14 cellular contexts compared by ENCODE assay signal in genomic region chr3:46321461-46322104, GRCh38.
DNase-seq lines count a peak whose midpoint lies in the region; ATAC-seq and TF ChIP-seq lines count a peak whose summit lies in the region.
"Had no signal": no experiment of that assay in that cellular context is flagged by ENCODE, and none has a peak within 500 bp of the region (broad histone marks: within the 10 kb centered on the region; RNA-seq: fewer than 3 reads in every experiment).

No MANE protein-coding gene starts in this region.

- ATAC-seq in GM21825 (IDR thresholded peaks at IDR 0.05; ENCODE audit: unreplicated experiment) = peak; percentile 57
- ATAC-seq: T-cell had no signal

- no peak overlapping the region for H3K27ac Mint-ChIP-seq in activated T-cell treated with anti-CD3 and anti-CD28 coated beads, Interleukin-2, amount 50 U/mL, for 24 hours

- TF ChIP-seq CTCF in GM12865 (IDR thresholded peaks at IDR 0.05; ENCODE audit: insufficient read depth, low read depth, low read length, missing control alignments) = no peak

- H3K4me3 Mint-ChIP-seq in activated T-cell treated with anti-CD3 and anti-CD28 coated beads, Interleukin-2, amount 50 U/mL, for 24 hours = no peak overlapping the region
- H3K4me3 Mint-ChIP-seq: central memory CD8-positive, alpha-beta T cell; T-cell had no signal

- H3K4me1 Mint-ChIP-seq in activated T-cell treated with anti-CD3 and anti-CD28 coated beads, Interleukin-2, amount 50 U/mL, for 24 hours (ENCODE audit: low read depth) = peaks cover 5% of the 10 kb centered on the region
- H3K4me1 Mint-ChIP-seq: central memory CD8-positive, alpha-beta T cell had no signal

- DNase-seq in GM12865 (ENCODE audit: low read depth) (peak; percentile 39), NOMO-1 treated with dmso at 0.1 percent for 144 hours (lab: John Stamatoyannopoulos, UW; ENCODE audit: unreplicated experiment) (peak; percentile 61), midbrain (lab: John Stamatoyannopoulos, UW) (peak; percentile 8), 8988T (no peak), NCI-H524 treated with DMSO at 0.1 percent for 48 hours (lab: John Stamatoyannopoulos, UW) (no peak)
- no peak for DNase-seq in effector CD4-positive, alpha-beta T cell
- no peak for DNase-seq in activated T-cell treated with anti-CD3 and anti-CD28 coated beads, Interleukin-2, amount 50 U/mL, for 24 hours
- DNase-seq: amniotic stem cell; DMS 273 treated with DMSO at 0.1 percent for 48 hours; NCI-H69; stimulated activated CD4-positive, alpha-beta T cell treated with anti-CD3 and anti-CD28 coated beads, Interleukin-4, amount 100 ng/mL, for 1 hour; T-cell had no signal

- no peaks in the 10 kb centered on the region for H3K36me3 Mint-ChIP-seq in activated T-cell treated with anti-CD3 and anti-CD28 coated beads, Interleukin-2, amount 50 U/mL, for 24 hours (ENCODE audit: low read depth)
- H3K36me3 Mint-ChIP-seq: T-cell had no signal

- peaks cover 12% of the 10 kb centered on the region for H3K27me3 Mint-ChIP-seq in activated T-cell treated with anti-CD3 and anti-CD28 coated beads, Interleukin-2, amount 50 U/mL, for 24 hours
- H3K27me3 Mint-ChIP-seq: central memory CD8-positive, alpha-beta T cell; T-cell had no signal

- H3K9me3 Mint-ChIP-seq in activated T-cell treated with anti-CD3 and anti-CD28 coated beads, Interleukin-2, amount 50 U/mL, for 24 hours = peaks cover 7% of the 10 kb centered on the region

- H3K4me3 ChIP-seq in GM12865 (ENCODE audit: low read depth, low read length) = no peak overlapping the region

Comparison
In these comparisons a context has a peak if more than half of its experiments do, and no peak if none do; other contexts are left out.
1. DNase-seq: peak in GM12865 (single experiment), NOMO-1 treated with dmso at 0.1 percent for 144 hours (single experiment) and midbrain (single experiment); none in 8988T (single experiment), effector CD4-positive, alpha-beta T cell (single experiment), activated T-cell treated with anti-CD3 and anti-CD28 coated beads, Interleukin-2, amount 50 U/mL, for 24 hours (single experiment) and NCI-H524 treated with DMSO at 0.1 percent for 48 hours (single experiment).